ENCODE assay signal across 28 cellular contexts in genomic region chr2:104902317-104902716, GRCh38. TPM values are rescaled to one million over a fixed set of nuclear protein-coding genes. Genes with fewer than 3 reads are reported as not detected.
"Had no signal": no experiment of that assay in that cellular context is flagged by ENCODE, and none has a peak within 500 bp of the region (broad histone marks: within the 10 kb centered on the region; RNA-seq: fewer than 3 reads in every experiment).

No MANE protein-coding gene starts in this region.

- H3K36me3 ChIP-seq: heart right ventricle, left ventricle myocardium inferior, pancreas, prostate gland, right lobe of liver, stomach, thyroid gland, transverse colon, upper lobe of left lung, vagina had no signal

- H3K9me3 ChIP-seq: heart right ventricle, left ventricle myocardium inferior, pancreas, prostate gland, right lobe of liver, stomach, testis, thyroid gland, transverse colon, upper lobe of left lung, vagina had no signal

- ATAC-seq: heart right ventricle; naive thymus-derived CD4-positive, alpha-beta T cell; natural killer cell treated with Interleukin-12 subunit alpha and Interleukin-12 subunit beta and Interleukin-15 and Interleukin-18, amount 100 ng/mL, for 72 hours; stimulated activated naive B cell treated with anti-CD40 and anti-IgM and Interleukin-4, amounts not matched to agents 10 μg/mL and 1 μg/mL and 100 μg/mL, for 72 hours; stimulated activated naive CD8-positive, alpha-beta T cell treated with anti-CD3 and anti-CD28 coated beads, Interleukin-15, Interleukin-2, amounts not matched to agents 100 U/mL and 50 U/mL, for 24 hours had no signal

- H3K27ac Mint-ChIP-seq: mesothelial cell of epicardium; naive thymus-derived CD4-positive, alpha-beta T cell; natural killer cell treated with Interleukin-12 subunit alpha and Interleukin-12 subunit beta and Interleukin-15 and Interleukin-18, amount 100 ng/mL, for 72 hours; stimulated activated naive B cell treated with anti-CD40 and anti-IgM and Interleukin-4, amounts not matched to agents 10 μg/mL and 1 μg/mL and 100 μg/mL, for 72 hours had no signal

- H2AFZ ChIP-seq: hepatocyte had no signal

- H3K4me1 Mint-ChIP-seq: mesothelial cell of epicardium; stimulated activated naive B cell treated with anti-CD40 and anti-IgM and Interleukin-4, amounts not matched to agents 10 μg/mL and 1 μg/mL and 100 μg/mL, for 72 hours had no signal

- H3K27ac ChIP-seq: heart right ventricle, hepatocyte, left ventricle myocardium inferior, prostate gland, right lobe of liver, stomach, testis, thyroid gland, transverse colon, upper lobe of left lung, vagina had no signal

- H3K4me2 ChIP-seq: hepatocyte had no signal

- H3K79me2 ChIP-seq: hepatocyte had no signal

- H3K27me3 ChIP-seq: pancreas, right lobe of liver, testis, thyroid gland, upper lobe of left lung, vagina had no signal

- H3K4me3 ChIP-seq: heart right ventricle, hepatocyte, left ventricle myocardium inferior, lung, pancreas, prostate gland, right lobe of liver, stomach, testis, thyroid gland, transverse colon, upper lobe of left lung, vagina had no signal

- DNase-seq: heart right ventricle; left ventricle myocardium inferior; mesendoderm; naive thymus-derived CD4-positive, alpha-beta T cell; posterior cingulate gyrus; right lobe of liver; stimulated activated CD4-positive, alpha-beta T cell treated with anti-CD3 and anti-CD28 coated beads, Interleukin-12 subunit alpha, Interleukin-12 subunit beta, amount 100 ng/mL, for 4 hours; stimulated activated CD4-positive, alpha-beta T cell treated with anti-CD3 and anti-CD28 coated beads, Interleukin-15, amount 100 ng/mL, for 24 hours; stimulated activated CD4-positive, alpha-beta T cell treated with anti-CD3 and anti-CD28 coated beads, Interleukin-2, amount 100 ng/mL, for 24 hours; stimulated activated CD4-positive, alpha-beta T cell treated with anti-CD3 and anti-CD28 coated beads, Interleukin-4, amount 100 ng/mL, for 1 hour; stimulated activated naive B cell treated with anti-CD40 and anti-IgM and Interleukin-4, amounts not matched to agents 10 μg/mL and 1 μg/mL and 100 μg/mL, for 72 hours; stimulated activated naive CD8-positive, alpha-beta T cell treated with anti-CD3 and anti-CD28 coated beads, Interleukin-15, Interleukin-2, amounts not matched to agents 100 U/mL and 50 U/mL, for 24 hours; stomach; testis; thyroid gland; transverse colon; upper lobe of left lung had no signal

- H3K9me3 Mint-ChIP-seq: mesothelial cell of epicardium; natural killer cell treated with Interleukin-12 subunit alpha and Interleukin-12 subunit beta and Interleukin-15 and Interleukin-18, amount 100 ng/mL, for 72 hours; stimulated activated naive B cell treated with anti-CD40 and anti-IgM and Interleukin-4, amounts not matched to agents 10 μg/mL and 1 μg/mL and 100 μg/mL, for 72 hours had no signal

- H3K4me1 ChIP-seq: heart right ventricle, left ventricle myocardium inferior, pancreas, prostate gland, right lobe of liver, stomach, testis, thyroid gland, upper lobe of left lung, vagina had no signal

- FAIRE-seq: keratinocyte, pancreas had no signal

- H3K36me3 Mint-ChIP-seq: mesothelial cell of epicardium; naive thymus-derived CD4-positive, alpha-beta T cell; natural killer cell treated with Interleukin-12 subunit alpha and Interleukin-12 subunit beta and Interleukin-15 and Interleukin-18, amount 100 ng/mL, for 72 hours; stimulated activated naive B cell treated with anti-CD40 and anti-IgM and Interleukin-4, amounts not matched to agents 10 μg/mL and 1 μg/mL and 100 μg/mL, for 72 hours had no signal

- H3K4me3 Mint-ChIP-seq: mesothelial cell of epicardium; naive thymus-derived CD4-positive, alpha-beta T cell; natural killer cell treated with Interleukin-12 subunit alpha and Interleukin-12 subunit beta and Interleukin-15 and Interleukin-18, amount 100 ng/mL, for 72 hours; stimulated activated naive B cell treated with anti-CD40 and anti-IgM and Interleukin-4, amounts not matched to agents 10 μg/mL and 1 μg/mL and 100 μg/mL, for 72 hours had no signal

RNA-seq across cellular contexts. Expression of gene POU3F3, which starts 48.4 kb away (rescaled TPM):
- total RNA-seq: hepatocyte; mesothelial cell of epicardium; mononuclear cell; myocyte; naive thymus-derived CD4-positive, alpha-beta T cell; natural killer cell treated with Interleukin-12 subunit alpha and Interleukin-12 subunit beta and Interleukin-15 and Interleukin-18, amount 100 ng/mL, for 72 hours; pancreas; right lobe of liver; upper lobe of left lung; vagina had no signal
- polyA plus RNA-seq: hepatocyte; keratinocyte; lung; naive thymus-derived CD4-positive, alpha-beta T cell; pancreas; urinary bladder had no signal
